8 cellular contexts compared by ENCODE assay signal in the genomic region with DNA sequence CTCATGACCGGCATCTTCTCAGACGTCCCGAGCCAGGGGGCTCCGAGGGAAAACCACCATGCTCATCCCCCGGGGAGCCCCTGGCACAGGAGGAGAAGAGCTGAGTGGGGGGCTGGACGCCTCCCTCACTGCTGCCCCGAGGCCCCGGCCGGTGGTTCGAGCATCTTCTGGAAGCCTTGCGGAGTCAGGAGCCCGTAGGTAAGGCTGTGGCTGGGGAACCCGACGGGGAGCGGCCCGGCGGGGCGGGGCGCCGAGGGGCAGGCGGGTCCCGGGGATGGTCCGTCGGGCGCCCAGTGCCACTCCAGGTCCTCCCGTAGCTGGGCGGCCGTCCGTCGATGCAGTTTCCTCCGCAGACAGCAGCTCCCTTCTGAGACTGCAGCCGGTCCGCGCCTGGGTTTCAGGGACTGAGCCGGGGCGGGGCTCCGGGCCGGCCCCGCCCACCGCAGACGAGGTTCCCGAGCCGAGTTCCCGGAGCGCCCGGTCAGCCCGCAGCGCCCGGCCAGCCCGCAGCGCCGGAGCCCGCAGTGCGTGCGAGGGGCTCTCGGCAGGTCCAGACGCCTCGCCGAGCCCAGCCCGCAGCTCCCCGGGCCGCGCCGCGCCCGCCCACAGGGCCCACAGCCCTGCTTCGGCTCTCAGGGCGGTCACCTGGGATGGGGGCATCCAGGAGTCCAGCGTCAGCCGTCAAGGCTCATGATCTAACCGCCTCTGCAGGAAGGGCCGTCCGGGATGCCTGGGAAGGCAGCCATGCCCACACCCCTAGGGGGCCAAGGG. TPM values are rescaled to one million over a fixed set of nuclear protein-coding genes. Genes with fewer than 3 reads are reported as not detected.
DNase-seq lines count a peak whose midpoint lies in the region; ATAC-seq and TF ChIP-seq lines count a peak whose summit lies in the region.

A gene (minus strand): TSS at position 369 of the 771 bp plus-strand sequence. CDS start 355 bp downstream, at position 14.

- CTCF ChIA-PET in CD8-positive, alpha-beta memory T cell (lab: Charles Lee) = no interaction called here
- CTCF ChIA-PET in mammary epithelial cell (lab: Charles Lee; ENCODE audit: low non-redundant PET) = interaction anchor here (0.7 kb wide), 1 partner anchor 10 kb away, joined by 5 read pairs; no protein-coding TSS in a partner anchor

- peak within 1 kb of the TSS; percentile 29 for H3K9ac ChIP-seq in mammary epithelial cell (ENCODE audit: insufficient read depth, low read length)

- peaks cover 2 to 4% (median 3%) of the 10 kb centered on the region in 3 donors for H3K4me1 Mint-ChIP-seq in CD8-positive, alpha-beta memory T cell
- no peaks in the 10 kb centered on the region for H3K4me1 Mint-ChIP-seq in HFFc6 (ENCODE audit: low read depth)

- intact Hi-C loops in mammary epithelial cell (cut with micrococcal nuclease) = loop anchor here (1.0 kb wide), 1 partner anchor 47 kb away; a partner anchor contains a TSS

- no peaks in the 10 kb centered on the region for H3K9me3 ChIP-seq in CD8-positive, alpha-beta memory T cell (ENCODE audit: low read length)
- no peaks in the 10 kb centered on the region for H3K9me3 ChIP-seq in mammary epithelial cell (replicated peaks; ENCODE audit: insufficient read depth, low read length)

- H3K27me3 ChIP-seq in CD8-positive, alpha-beta memory T cell (ENCODE audit: insufficient read depth, low read length, poor library complexity, severe bottlenecking) = peaks cover 10% of the 10 kb centered on the region
- no peaks in the 10 kb centered on the region for H3K27me3 ChIP-seq in mammary epithelial cell (ENCODE audit: insufficient read depth, low read length)

- no peak for TF ChIP-seq POLR2A in GM18505 (IDR thresholded peaks at IDR 0.05; ENCODE audit: borderline replicate concordance, extremely low read depth, insufficient read depth, insufficient read length)

- TSS peak; percentile 75 for BruUV-seq in mammary epithelial cell (replicated peaks; lab: Mats Ljungman, UMichigan)

- H3K36me3 ChIP-seq in CD8-positive, alpha-beta memory T cell (ENCODE audit: insufficient read depth, low read length) = no peaks in the 10 kb centered on the region
- no peaks in the 10 kb centered on the region for H3K36me3 ChIP-seq in mammary epithelial cell (ENCODE audit: insufficient read depth, low read length)

- peak within 1 kb of the TSS; percentile 13 to 68 (median 66) for H3K4me3 Mint-ChIP-seq in CD8-positive, alpha-beta memory T cell
- H3K4me3 Mint-ChIP-seq in HFFc6 = peak within 1 kb of the TSS; percentile 67

- dilution Hi-C loops in mammary epithelial cell (cut with HindIII; ENCODE audit: low sequenced_read_pairs) = no loop called here

- peak in 4 of 5 donors; percentile 12 to 35 (median 20) for DNase-seq in CD8-positive, alpha-beta memory T cell
- DNase-seq in HFFc6 (no peak), SK-N-DZ (ENCODE audit: low spot score) (peak; percentile 64), mammary epithelial cell (peak; percentile 44), iPS-NIHi7 (ENCODE audit: extremely low spot score) (peak; percentile 87), mesenteric fat pad (ENCODE audit: low spot score) (no peak)

- peak within 1 kb of the TSS; percentile 84 for H2AFZ ChIP-seq in mammary epithelial cell (ENCODE audit: low read depth, low read length)

- peaks cover 30% of the 10 kb centered on the region for H3K79me2 ChIP-seq in mammary epithelial cell (ENCODE audit: insufficient read depth, low read length)

- no peaks in the 10 kb centered on the region for H3K4me1 ChIP-seq in CD8-positive, alpha-beta memory T cell (ENCODE audit: insufficient read depth, low read length)
- H3K4me1 ChIP-seq in mammary epithelial cell (ENCODE audit: insufficient read depth, low read length) = peaks cover 36% of the 10 kb centered on the region

- peaks cover 14 to 17% of the 10 kb centered on the region in 2 donors for H3K27me3 Mint-ChIP-seq in CD8-positive, alpha-beta memory T cell
- peaks cover 10% of the 10 kb centered on the region for H3K27me3 Mint-ChIP-seq in HFFc6 (ENCODE audit: insufficient read depth)

- POLR2A ChIA-PET in CD8-positive, alpha-beta memory T cell (lab: Charles Lee) = interaction anchor here (0.6 to 1.1 kb wide), 2 partner anchors 13 to 169 kb away, joined by 3 read pairs; no protein-coding TSS in a partner anchor

- no peak for ATAC-seq in GM18505 (IDR thresholded peaks at IDR 0.05; ENCODE audit: unreplicated experiment)

- in situ Hi-C loops in mammary epithelial cell (cut with MboI; ENCODE audit: low sequenced_read_pairs in 2 of 2) = no loop called here

- no peak within 1 kb of the TSS for H3K27ac ChIP-seq in CD8-positive, alpha-beta memory T cell (ENCODE audit: low read depth, low read length)
- H3K27ac ChIP-seq in mammary epithelial cell (ENCODE audit: insufficient read depth, low read depth, low read length) = peak within 1 kb of the TSS; percentile 32
- peak within 1 kb of the TSS in 19 of 21 experiments; percentile 13 to 78 (median 45) for H3K27ac ChIP-seq in skin epidermis

- TF ChIP-seq CTCF in HFFc6 (IDR thresholded peaks at IDR 0.05) (0 out of 2 replicates have a peak, but pooled peaks have one; percentile 9), mammary epithelial cell (conservative IDR thresholded peaks at IDR 0.05 in 1 of 2, IDR thresholded peaks at IDR 0.05 in 1 of 2; ENCODE audit: extremely low read depth in 1 of 2, insufficient read depth in 1 of 2, low read depth in 1 of 2, low read length in 2 of 2) (no peak)

- no peaks in the 10 kb centered on the region for H4K20me1 ChIP-seq in mammary epithelial cell (ENCODE audit: insufficient read depth, low read length)

- H3K4me3 ChIP-seq in CD8-positive, alpha-beta memory T cell (ENCODE audit: low read length) = peak within 1 kb of the TSS; percentile 34
- peak within 1 kb of the TSS; percentile 65 to 78 (median 66) for H3K4me3 ChIP-seq in mammary epithelial cell (replicated peaks in 1 of 3; ENCODE audit: insufficient read depth in 1 of 3, low read depth in 2 of 3, low read length in 3 of 3)
- H3K4me3 ChIP-seq in skin epidermis = peak within 1 kb of the TSS; percentile 38 to 59 (median 47)

- WGBS in mammary epithelial cell (ENCODE audit: low coverage, missing lambda C conversion rate) = 38% methylated on average over 3 of the region's 73 CpGs

- peak within 1 kb of the TSS; percentile 90 for H3K4me2 ChIP-seq in mammary epithelial cell (ENCODE audit: insufficient read depth, low read depth, low read length)

- no peaks in the 10 kb centered on the region for H3K9me3 Mint-ChIP-seq in CD8-positive, alpha-beta memory T cell
- H3K9me3 Mint-ChIP-seq in HFFc6 = no peaks in the 10 kb centered on the region

- peak within 1 kb of the TSS in 2 of 8 donors; percentile 37 to 52 for H3K27ac Mint-ChIP-seq in CD8-positive, alpha-beta memory T cell
- no peak within 1 kb of the TSS for H3K27ac Mint-ChIP-seq in HFFc6

- no peaks in the 10 kb centered on the region for H3K36me3 Mint-ChIP-seq in CD8-positive, alpha-beta memory T cell
- no peaks in the 10 kb centered on the region for H3K36me3 Mint-ChIP-seq in HFFc6 (ENCODE audit: low read depth)

RNA-seq across cellular contexts. Expression of the gene that starts here (rescaled TPM):
- total RNA-seq in CD8-positive, alpha-beta memory T cell = under 1 TPM in 1 of 2 experiments, not detected in 1; 0.29 TPM
- not detected for polyA plus RNA-seq in CD8-positive, alpha-beta memory T cell
- total RNA-seq in HFFc6 (2021; fragmentation: NEBNext Ultra II Directional; extraction: Animal tissue kit (Norgen Biotek cat#: 25700)) = 1 to 10 TPM in 4 of 6 experiments, under 1 TPM in 2; 0.87 to 2.9 (median 2.7) TPM
- polyA plus RNA-seq in SK-N-DZ (2014; cell fraction: cytosol; rRNA removed) = 41.3 and 45.9 TPM in 2 replicates
- 19.9 and 28.4 TPM in 2 replicates for polyA plus RNA-seq in SK-N-DZ (2014; cell fraction: nucleus; rRNA removed)
- total RNA-seq in mammary epithelial cell (10 to 100 TPM; 16.5 to 31.9 TPM), mesenteric fat pad (2.9 TPM)
- polyA plus RNA-seq in mammary epithelial cell = 24.0 TPM
- polyA minus RNA-seq in mammary epithelial cell = 18.0 TPM

Comparison
In these comparisons a context has a peak if more than half of its experiments do, and no peak if none do; other contexts are left out.
1. RNA of the gene that starts here (polyA plus RNA-seq): 24.0 TPM in mammary epithelial cell (single experiment); not detected in CD8-positive, alpha-beta memory T cell (single experiment); every median in the first group is over 10 times any median in the second.
2. Peak in DNase-seq and H3K4me3 ChIP-seq in CD8-positive, alpha-beta memory T cell; RNA of the gene not detected or under 1 TPM.
3. DNase-seq: peak in SK-N-DZ (single experiment), mammary epithelial cell (single experiment) and iPS-NIHi7 (single experiment); none in HFFc6 (single experiment) and mesenteric fat pad (single experiment).
4. Peak in every context shown above with its lines, with median percentiles within 50 percentile points of each other: H3K4me3 ChIP-seq.